ENCODE assay signal across 28 cellular contexts in the genomic region with DNA sequence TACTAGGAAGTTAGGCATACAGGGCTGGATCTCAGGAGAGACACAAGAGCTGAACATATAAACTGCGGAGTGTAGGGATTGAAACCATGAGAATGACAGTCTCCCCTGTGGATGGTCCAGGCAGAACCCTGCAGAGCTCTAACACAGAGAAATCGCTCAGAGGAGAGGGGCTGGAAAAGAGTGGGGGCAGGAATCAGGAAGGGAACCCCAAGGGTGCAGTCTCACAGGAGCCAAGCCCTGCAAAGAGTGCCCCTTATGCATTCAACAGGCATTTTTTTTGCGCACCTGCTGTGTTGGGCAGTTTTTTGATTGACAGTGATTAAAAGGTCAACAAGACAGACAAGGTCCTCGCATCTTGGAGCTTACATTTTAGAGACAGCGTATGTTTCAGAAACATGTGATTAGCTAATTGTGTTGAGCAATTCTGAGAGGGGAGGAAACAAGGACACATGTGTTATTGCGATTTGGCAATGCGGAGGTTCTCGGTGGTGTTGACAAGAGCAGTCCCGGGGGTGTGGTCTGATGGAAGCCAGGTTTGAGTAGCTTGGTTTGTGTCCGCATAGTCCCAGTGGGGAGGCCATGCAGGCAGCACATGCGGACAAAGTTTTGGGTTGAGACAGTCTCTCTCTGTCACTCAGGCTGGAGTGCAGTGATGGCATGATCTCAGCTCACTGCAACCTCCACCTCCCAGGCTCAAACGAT.
A peak's percentile ranks its signal among the peaks of the same experiment; 100 is the strongest.
DNase-seq lines count a peak whose midpoint lies in the region; ATAC-seq, FAIRE-seq and TF ChIP-seq lines count a peak whose summit lies in the region.
"Had no signal": no experiment of that assay in that cellular context is flagged by ENCODE, and none has a peak within 500 bp of the region (broad histone marks: within the 10 kb centered on the region; RNA-seq: fewer than 3 reads in every experiment).

No MANE protein-coding gene starts in this region.

- BruUV-seq in HepG2 (replicated peaks; lab: Mats Ljungman, UMichigan), result no TSS peak

- no peak overlapping the region for H2AFZ ChIP-seq in HepG2 (ENCODE audit: low read length)

- H3K9me3 ChIP-seq in HepG2 (ENCODE audit: low read length) (no peaks in the 10 kb centered on the region), MG63 (no peaks in the 10 kb centered on the region)
- H3K9me3 ChIP-seq: colonic mucosa, vagina had no signal

- ATAC-seq in HepG2 (no peak), GM21786 (IDR thresholded peaks at IDR 0.05; ENCODE audit: unreplicated experiment) (no peak), GM21737 (IDR thresholded peaks at IDR 0.05; ENCODE audit: unreplicated experiment) (no peak)
- ATAC-seq: activated CD8-positive, alpha-beta memory T cell treated with anti-CD3 and anti-CD28 coated beads, Interleukin-2, amount 10 ng/mL, durations not matched to agents 7 days and 5 days; activated naive CD4-positive, alpha-beta T cell treated with anti-CD3 and anti-CD28 coated beads, Interleukin-2, amount 50 U/mL, for 72 hours; foreskin keratinocyte; GM12878 had no signal

- H3K27ac ChIP-seq in HepG2 (ENCODE audit: extremely low read length, insufficient read depth, low read length), result no peak overlapping the region
- H3K27ac ChIP-seq: colonic mucosa, foreskin keratinocyte, KMS-11, vagina had no signal

- no peak for TF ChIP-seq POLR2A in HepG2 (IDR thresholded peaks at IDR 0.05; ENCODE audit: insufficient read depth in 1 of 2, low read depth in 2 of 2, low read length in 2 of 2)

- H3K36me3 ChIP-seq in HepG2 (replicated peaks in 1 of 2; ENCODE audit: control insufficient read depth in 1 of 2, insufficient read depth in 2 of 2, low read length in 2 of 2) (no peaks in the 10 kb centered on the region), MG63 (no peaks in the 10 kb centered on the region)
- H3K36me3 ChIP-seq: colonic mucosa, vagina had no signal

- no peaks in the 10 kb centered on the region for H3K79me2 ChIP-seq in HepG2 (ENCODE audit: insufficient read depth, low read length)

- H3K27me3 ChIP-seq in HepG2 (ENCODE audit: control insufficient read depth in 1 of 2, insufficient read depth in 2 of 2, low read length in 2 of 2) (no peaks in the 10 kb centered on the region), MG63 (no peaks in the 10 kb centered on the region)
- H3K27me3 ChIP-seq: colonic mucosa, foreskin keratinocyte, vagina had no signal

- DNase-seq in AG20443 (ENCODE audit: low spot score), result peak; percentile 25
- peak in 2 of 3 experiments; percentile 54 to 90 for DNase-seq in NCI-H1417 (lab: John Stamatoyannopoulos, UW)
- DNase-seq in fibroblast of gingiva (ENCODE audit: low read depth), result peak; percentile 29
- DNase-seq in HepG2 (ENCODE audit: low spot score), result no peak
- no peak for DNase-seq in MG63
- no peak for DNase-seq in HTR-8/SVneo (ENCODE audit: insufficient read length, low spot score)
- DNase-seq: ACHN; activated CD4-positive, alpha-beta T cell treated with anti-CD3 and anti-CD28 coated beads for 48 hours; activated CD8-positive, alpha-beta memory T cell treated with anti-CD3 and anti-CD28 coated beads, Interleukin-2, amount 10 ng/mL, durations not matched to agents 7 days and 5 days; CD4-positive, alpha-beta T cell; colonic mucosa; DMS53; foreskin keratinocyte; kidney; mesenchymal stem cell; naive B cell; NCI-H1105 treated with DMSO at 0.1 percent for 48 hours; NCI-H2107; NCI-H510A treated with DMSO at 0.1 percent for 48 hours; occipital lobe had no signal

- FAIRE-seq in HepG2 (lab: Jason Lieb, UNC), result no peak
- FAIRE-seq in HTR-8/SVneo (lab: Jason Lieb, UNC), result no peak
- FAIRE-seq: endometrium, GM12878, H1, kidney had no signal

- H3K4me2 ChIP-seq in HepG2 (ENCODE audit: low read depth, low read length), result no peak overlapping the region
- H3K4me2 ChIP-seq: KMS-11 had no signal

- WGBS in HepG2 (ENCODE audit: low lambda C conversion rate), result 7% methylated on average over 8 of the region's 12 CpGs

- TF ChIP-seq CTCF in HepG2 (CRISPR knock-in tag; IDR thresholded peaks at IDR 0.05), result no peak

- no peak for TF ChIP-seq RAD21 in HepG2 (CRISPR knock-in tag; IDR thresholded peaks at IDR 0.05)

- no peaks in the 10 kb centered on the region for H4K20me1 ChIP-seq in HepG2 (ENCODE audit: insufficient read depth, low read length)

- H3K9ac ChIP-seq in HepG2 (ENCODE audit: insufficient read depth, low read depth, low read length), result no peak overlapping the region
- H3K9ac ChIP-seq: KMS-11 had no signal

- H3K4me3 ChIP-seq in HepG2 (replicated peaks in 1 of 3; ENCODE audit: insufficient read depth in 1 of 3, low read depth in 2 of 3, low read length in 3 of 3), result no peak overlapping the region
- H3K4me3 ChIP-seq in MG63, result no peak overlapping the region
- H3K4me3 ChIP-seq: colonic mucosa, GM12878, vagina had no signal

- POLR2A ChIA-PET in HepG2 (lab: Yijun Ruan, JAX), result no interaction called here

- CTCF ChIA-PET in HepG2 (lab: Yijun Ruan, JAX; ENCODE audit: low intra/inter-chr PET ratio, low total read pairs), result no interaction called here

- intact Hi-C loops in HepG2 (cut with micrococcal nuclease; ENCODE audit: unreplicated experiment), result no loop called here

- TF ChIP-seq EP300 in HepG2 (IDR thresholded peaks at IDR 0.05; ENCODE audit: low read depth in 2 of 2, low read length in 2 of 2) (no peak), HepG2 (CRISPR knock-in tag; IDR thresholded peaks at IDR 0.05; ENCODE audit: borderline replicate concordance) (no peak)

- H3K4me1 ChIP-seq in HepG2 (ENCODE audit: insufficient read depth, low read length), result no peaks in the 10 kb centered on the region
- H3K4me1 ChIP-seq: colonic mucosa, vagina had no signal

- in situ Hi-C loops in HepG2 (cut with HindIII; ENCODE audit: extremely low pct_ligation_motif_present, low pct_unique_long_range_greater_than_20kb), result no loop called here

TF ChIP-seq in HepG2, 621 proteins besides CTCF, POLR2A, EP300 and RAD21:
- TF ChIP-seq MNT (IDR thresholded peaks at IDR 0.05) (peak; percentile 42; the same call in 1 of the 2 replicates), KLF15 (CRISPR knock-in tag; IDR thresholded peaks at IDR 0.05; ENCODE audit: borderline replicate concordance) (no peak), NRL (CRISPR knock-in tag; IDR thresholded peaks at IDR 0.05; ENCODE audit: borderline replicate concordance) (no peak)

Comparison
In these comparisons a context has a peak if more than half of its experiments do, and no peak if none do; other contexts are left out.
1. DNase-seq: peak in AG20443 (single experiment), NCI-H1417 (2 of 3) and fibroblast of gingiva (single experiment); none in HepG2 (single experiment), MG63 (single experiment) and HTR-8/SVneo (single experiment).